ENCODE assay signal across 19 cellular contexts in the genomic region with DNA sequence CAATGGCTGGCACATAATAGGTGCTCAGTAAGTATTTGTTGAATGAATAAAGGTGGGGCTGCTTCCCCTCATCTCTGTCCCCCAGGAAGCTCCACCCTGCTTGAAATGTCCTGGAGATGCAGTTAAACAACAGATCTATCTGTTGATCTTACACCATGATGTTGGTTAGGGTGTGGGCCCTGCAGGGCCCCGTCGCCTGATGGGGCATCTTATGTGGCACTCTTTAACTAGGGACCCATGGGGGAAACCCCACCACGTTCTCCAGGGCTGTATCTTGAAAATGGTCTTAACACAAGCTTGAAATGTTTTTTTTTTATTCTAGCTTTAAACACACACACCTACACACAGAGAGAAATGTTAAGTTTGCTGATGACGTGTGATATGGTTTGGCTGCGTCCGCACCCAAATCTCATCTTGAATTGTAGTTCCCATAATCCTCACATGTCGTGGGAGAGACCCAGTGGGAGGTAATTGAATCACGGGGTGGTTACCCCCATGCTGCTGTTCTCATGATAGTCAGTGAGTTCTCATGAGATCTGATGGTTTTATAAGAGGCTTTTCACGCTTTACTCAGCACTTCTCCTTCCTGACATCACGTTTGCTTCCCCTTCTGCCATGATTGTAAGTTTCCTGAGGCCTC.
DNase-seq lines count a peak whose midpoint lies in the region; ATAC-seq and TF ChIP-seq lines count a peak whose summit lies in the region.
"Had no signal": no experiment of that assay in that cellular context is flagged by ENCODE, and none has a peak within 500 bp of the region (broad histone marks: within the 10 kb centered on the region; RNA-seq: fewer than 3 reads in every experiment).

No MANE protein-coding gene starts in this region.

- TF ChIP-seq POLR2A in Peyer's patch (IDR thresholded peaks at IDR 0.05) = no peak

- no peaks in the 10 kb centered on the region for H3K27me3 ChIP-seq in Peyer's patch
- H3K27me3 ChIP-seq: SJCRH30 had no signal

- no peaks in the 10 kb centered on the region for H3K9me3 ChIP-seq in T-helper 17 cell (ENCODE audit: control insufficient read depth, low read length, poor library complexity, severe bottlenecking)
- no peaks in the 10 kb centered on the region for H3K9me3 ChIP-seq in Peyer's patch
- H3K9me3 ChIP-seq: A549, SJCRH30 had no signal

- no peak overlapping the region for H3K27ac ChIP-seq in coronary artery
- H3K27ac ChIP-seq in Peyer's patch = no peak overlapping the region
- H3K27ac ChIP-seq: A549, SJCRH30 had no signal

- H3K4me1 ChIP-seq in Peyer's patch = no peaks in the 10 kb centered on the region
- H3K4me1 ChIP-seq: A549, SJCRH30 had no signal

- peaks cover 10% of the 10 kb centered on the region for H3K4me1 Mint-ChIP-seq in T-helper 17 cell

- H3K4me3 ChIP-seq in coronary artery (no peak overlapping the region), Peyer's patch (no peak overlapping the region)
- H3K4me3 ChIP-seq: A549, SJCRH30 had no signal

- TF ChIP-seq CTCF in coronary artery (IDR thresholded peaks at IDR 0.05) = no peak
- TF ChIP-seq CTCF in Peyer's patch (IDR thresholded peaks at IDR 0.05) = no peak

- no peak overlapping the region for H3K4me3 Mint-ChIP-seq in T-helper 17 cell
- H3K4me3 Mint-ChIP-seq: CD8-positive, alpha-beta memory T cell had no signal

- no peaks in the 10 kb centered on the region for H3K36me3 Mint-ChIP-seq in T-helper 17 cell (ENCODE audit: low read depth)

- no peaks in the 10 kb centered on the region for H3K36me3 ChIP-seq in Peyer's patch
- H3K36me3 ChIP-seq: SJCRH30 had no signal

- H3K27ac Mint-ChIP-seq in T-helper 17 cell = peak overlapping the region; percentile 47

- no peaks in the 10 kb centered on the region for H3K27me3 Mint-ChIP-seq in T-helper 17 cell

- ATAC-seq in T-helper 17 cell = peak; percentile 16
- no peak for ATAC-seq in GM21529 (IDR thresholded peaks at IDR 0.05; ENCODE audit: unreplicated experiment)
- no peak for ATAC-seq in GM21360 (IDR thresholded peaks at IDR 0.05; ENCODE audit: unreplicated experiment)
- ATAC-seq: A549, PC-3 had no signal

- DNase-seq in CD1c-positive myeloid dendritic cell (ENCODE audit: extremely low spot score) (peak; percentile 71), T-helper 17 cell (no peak), coronary artery (ENCODE audit: low spot score) (peak; percentile 47), nucleus accumbens (lab: John Stamatoyannopoulos, UW) (peak in 29 of 56 donors; percentile 3 to 76 (median 27)), Peyer's patch (no peak)
- DNase-seq: CD8-positive, alpha-beta memory T cell; H7; KG1; MV-4-11; NCI-H1694 treated with DMSO at 0.1 percent for 48 hours; NCI-H2107; NCI-H2227 treated with DMSO at 0.1 percent for 48 hours; NCI-H524; NCI-H82; PC-3; SJCRH30 had no signal

Comparison
In these comparisons a context has a peak if more than half of its experiments do, and no peak if none do; other contexts are left out.
1. DNase-seq: peak in CD1c-positive myeloid dendritic cell (single experiment), coronary artery (single experiment) and nucleus accumbens (29 of 56); none in T-helper 17 cell (0 of 3) and Peyer's patch (0 of 3).